9 cellular contexts compared by ENCODE assay signal in genomic region chr2:240558229-240558885, GRCh38. TPM values are rescaled to one million over a fixed set of nuclear protein-coding genes. Genes with fewer than 3 reads are reported as not detected.
DNase-seq lines count a peak whose midpoint lies in the region; ATAC-seq and TF ChIP-seq lines count a peak whose summit lies in the region.
"Had no signal": no experiment of that assay in that cellular context is flagged by ENCODE, and none has a peak within 500 bp of the region (broad histone marks: within the 10 kb centered on the region; RNA-seq: fewer than 3 reads in every experiment).

No MANE protein-coding gene starts in this region.

- DNase-seq in mesothelial cell of epicardium (ENCODE audit: low spot score in 2 of 2, unreplicated experiment in 2 of 2) (no peak), anterior cingulate cortex (lab: John Stamatoyannopoulos, UW) (no peak), activated gamma-delta T cell treated with Interleukin-2 at 50 U/mL for 16 hours (no peak)

- peaks cover 32% of the 10 kb centered on the region for H3K79me2 ChIP-seq in ACC112 (ENCODE audit: control insufficient read depth, insufficient read depth, low read length, unreplicated experiment)

- H2AFZ ChIP-seq in ACC112 (ENCODE audit: low read length, unreplicated experiment) = no peak overlapping the region

- H3K36me3 Mint-ChIP-seq in brain (peaks cover 1% of the 10 kb centered on the region), mesothelial cell of epicardium (no peaks in the 10 kb centered on the region)

- H3K4me1 ChIP-seq in ACC112 (ENCODE audit: control insufficient read depth, insufficient read depth, low read length, unreplicated experiment) (peaks cover 31% of the 10 kb centered on the region), HUES6 (ENCODE audit: control insufficient read depth, insufficient read depth, low read length) (peaks cover 20% of the 10 kb centered on the region)

- peak overlapping the region; percentile 34 for H3K9ac ChIP-seq in HUES6 (ENCODE audit: low read length)

- H3K27me3 Mint-ChIP-seq in brain (peaks cover 3% of the 10 kb centered on the region), mesothelial cell of epicardium (ENCODE audit: low read depth) (no peaks in the 10 kb centered on the region)

- H3K9me3 Mint-ChIP-seq in brain = no peaks in the 10 kb centered on the region
- H3K9me3 Mint-ChIP-seq in mesothelial cell of epicardium = no peaks in the 10 kb centered on the region

- H3K4me3 ChIP-seq in ACC112 (ENCODE audit: low read depth, low read length) (peak overlapping the region; percentile 84), HUES6 (ENCODE audit: low read depth, low read length) (peak overlapping the region; percentile 50)

- peak overlapping the region; percentile 85 to 96 (median 91) for H3K4me3 Mint-ChIP-seq in brain
- H3K4me3 Mint-ChIP-seq in mesothelial cell of epicardium = peak overlapping the region; percentile 57

- ATAC-seq in GM19324 (IDR thresholded peaks at IDR 0.05; ENCODE audit: low FRiP score, unreplicated experiment) (no peak), GM21619 (IDR thresholded peaks at IDR 0.05; ENCODE audit: unreplicated experiment) (no peak)

- H3K36me3 ChIP-seq in ACC112 (ENCODE audit: insufficient read depth, low read length) (peaks cover 5% of the 10 kb centered on the region; the same call in 1 of the 2 replicates), HUES6 (ENCODE audit: control insufficient read depth, insufficient read depth, low read length) (no peaks in the 10 kb centered on the region)

- H3K4me1 Mint-ChIP-seq in brain (peaks cover 44% of the 10 kb centered on the region), mesothelial cell of epicardium (peaks cover 35% of the 10 kb centered on the region)

- TF ChIP-seq CTCF in brain (conservative IDR thresholded peaks at IDR 0.05) = no peak
- TF ChIP-seq CTCF in mesothelial cell of epicardium (IDR thresholded peaks at IDR 0.05; ENCODE audit: unreplicated experiment) = no peak

- no peaks in the 10 kb centered on the region for H3K27me3 ChIP-seq in ACC112 (ENCODE audit: insufficient read depth, low read length)
- H3K27me3 ChIP-seq in HUES6 (ENCODE audit: control insufficient read depth, insufficient read depth, low read length) = peaks cover 26% of the 10 kb centered on the region

- peak overlapping the region in 3 of 5 experiments; percentile 55 to 96 (median 66) for H3K27ac Mint-ChIP-seq in brain
- H3K27ac Mint-ChIP-seq in mesothelial cell of epicardium = no peak overlapping the region

- H3K27ac ChIP-seq in ACC112 (ENCODE audit: low read depth, low read length) (no peak overlapping the region), HUES6 (ENCODE audit: low read depth, low read length) (no peak overlapping the region)

- H3K9me3 ChIP-seq in HUES6 (ENCODE audit: control insufficient read depth, insufficient read depth, low read depth, low read length) = no peaks in the 10 kb centered on the region
- H3K9me3 ChIP-seq: neutrophil had no signal

RNA-seq across cellular contexts. Expression of gene ANKMY1, which starts 0.6 kb away (rescaled TPM):
- polyA plus RNA-seq in brain (ENCODE audit: insufficient read depth, low read depth, low replicate concordance) = 7.0 TPM
- total RNA-seq in mesothelial cell of epicardium = 25.9 to 29.8 TPM (median 27.3 TPM) in 3 replicates

RNA-seq across cellular contexts. Expression of gene DUSP28, which starts 1.8 kb away (rescaled TPM):
- 6.3 TPM for polyA plus RNA-seq in brain (ENCODE audit: insufficient read depth, low read depth, low replicate concordance)
- total RNA-seq in mesothelial cell of epicardium = 4.3 to 6.2 TPM (median 5.9 TPM) in 3 replicates

RNA-seq across cellular contexts. Expression of gene RNPEPL1, which starts 9.9 kb away (rescaled TPM):
- polyA plus RNA-seq in brain (ENCODE audit: insufficient read depth, low read depth, low replicate concordance) = 48.5 TPM
- 26.4 to 28.3 TPM (median 28.3 TPM) in 3 replicates for total RNA-seq in mesothelial cell of epicardium

RNA-seq across cellular contexts. Expression of gene CAPN10, which starts 28.2 kb away (rescaled TPM):
- polyA plus RNA-seq in brain (ENCODE audit: insufficient read depth, low read depth, low replicate concordance) = 15.8 TPM
- total RNA-seq in mesothelial cell of epicardium = 58.3 to 60.3 TPM (median 58.6 TPM) in 3 replicates
